14 cellular contexts compared by ENCODE assay signal in genomic region chr1:200659269-200659668, GRCh38. TPM values are rescaled to one million over a fixed set of nuclear protein-coding genes. Genes with fewer than 3 reads are reported as not detected.
DNase-seq lines count a peak whose midpoint lies in the region; ATAC-seq, FAIRE-seq and TF ChIP-seq lines count a peak whose summit lies in the region.
"Had no signal": no experiment of that assay in that cellular context is flagged by ENCODE, and none has a peak within 500 bp of the region (broad histone marks: within the 10 kb centered on the region; RNA-seq: fewer than 3 reads in every experiment).

No MANE protein-coding gene starts in this region.

- H3K4me1 ChIP-seq in PC-9 (replicated peaks; ENCODE audit: insufficient read depth) (peaks cover 37% of the 10 kb centered on the region), Karpas-422 (ENCODE audit: low read length) (peaks cover 19% of the 10 kb centered on the region)
- H3K4me1 ChIP-seq: left ventricle myocardium inferior, testis had no signal

- H3K4me2 ChIP-seq in PC-9 = peak overlapping the region; percentile 26
- H3K4me2 ChIP-seq in Karpas-422 (ENCODE audit: low read depth, low read length, poor library complexity, severe bottlenecking) = no peak overlapping the region

- peak overlapping the region; percentile 58 for H3K27ac ChIP-seq in PC-9
- H3K27ac ChIP-seq in epithelial cell of prostate = peak overlapping the region; percentile 96
- H3K27ac ChIP-seq in Karpas-422 (ENCODE audit: low read length) = no peak overlapping the region
- H3K27ac ChIP-seq: left ventricle myocardium inferior, testis had no signal

- BruUV-seq in PC-9 (replicated peaks; lab: Mats Ljungman, UMichigan) = no TSS peak

- H3K27me3 ChIP-seq in PC-9 (ENCODE audit: insufficient read depth, low read depth) (no peaks in the 10 kb centered on the region), Karpas-422 (ENCODE audit: low read length) (no peaks in the 10 kb centered on the region)
- H3K27me3 ChIP-seq: testis had no signal

- intact Hi-C loops in PC-9 (cut with micrococcal nuclease; ENCODE audit: unreplicated experiment) = loop anchor here (1.0 kb wide), 1 partner anchor 19 kb away; no protein-coding TSS in a partner anchor

- TF ChIP-seq CTCF in PC-9 (conservative IDR thresholded peaks at IDR 0.05) = no peak

- no peaks in the 10 kb centered on the region for H3K9me2 ChIP-seq in PC-9 (ENCODE audit: insufficient read depth)
- no peaks in the 10 kb centered on the region for H3K9me2 ChIP-seq in Karpas-422 (replicated peaks; ENCODE audit: insufficient read depth, low read length)

- no peak for FAIRE-seq in GM12891 (lab: Jason Lieb, UNC)

- POLR2A ChIA-PET in PC-9 (lab: Charles Lee; ENCODE audit: unreplicated experiment) = interaction anchor here (0.6 to 2.4 kb wide), 2 partner anchors 10 to 112 kb away, joined by 3 to 20 read pairs; partner anchors contain the start of gene DDX59

- H3K36me3 ChIP-seq in PC-9 (ENCODE audit: low read depth) (peaks cover 58% of the 10 kb centered on the region), Karpas-422 (ENCODE audit: insufficient read depth, low read length) (peaks cover 57% of the 10 kb centered on the region)

- TF ChIP-seq POLR2A in GM12891 (IDR thresholded peaks at IDR 0.05; ENCODE audit: low read depth, low read length) = no peak

- H3K9ac ChIP-seq in Karpas-422 (ENCODE audit: low read length) = no peak overlapping the region

- H3K4me3 ChIP-seq in PC-9 = no peak overlapping the region
- no peak overlapping the region for H3K4me3 ChIP-seq in Karpas-422 (ENCODE audit: low read length)
- H3K4me3 ChIP-seq: left ventricle myocardium inferior, testis had no signal

- H3K79me2 ChIP-seq in PC-9 (ENCODE audit: low read depth) = 0 out of 2 replicates have a peak, but pooled peaks cover 6% of the 10 kb centered on the region
- peaks cover 49% of the 10 kb centered on the region for H3K79me2 ChIP-seq in Karpas-422 (ENCODE audit: low read length)

- ATAC-seq in GM19455 (IDR thresholded peaks at IDR 0.05; ENCODE audit: unreplicated experiment) = no peak

- H2AFZ ChIP-seq in PC-9 (no peak overlapping the region), Karpas-422 (ENCODE audit: low read length) (no peak overlapping the region)

- H3F3A ChIP-seq in PC-9 (ENCODE audit: insufficient read depth, low read depth) = peaks cover 32% of the 10 kb centered on the region

- DNase-seq in ELR (ENCODE audit: low read depth) (peak; percentile 77), PC-9 (peak; percentile 77 to 88), epithelial cell of prostate (ENCODE audit: low read depth, low spot score) (peak; percentile 94), renal cortical epithelial cell (ENCODE audit: low read depth) (peak; percentile 79), GM12891 (ENCODE audit: insufficient read length, low spot score) (no peak), Karpas-422 (no peak)
- DNase-seq: activated CD8-positive, alpha-beta memory T cell treated with anti-CD3 and anti-CD28 coated beads, Interleukin-2, amount 50 U/mL, for 48 hours; amniotic stem cell; left ventricle myocardium inferior; NCI-H1417; NCI-H524 treated with DMSO at 0.1 percent for 48 hours; Right ventricle myocardium superior; testis had no signal

- no peaks in the 10 kb centered on the region for H4K20me1 ChIP-seq in PC-9 (ENCODE audit: insufficient read depth)
- no peaks in the 10 kb centered on the region for H4K20me1 ChIP-seq in Karpas-422 (ENCODE audit: insufficient read depth, low read depth, low read length)

- CTCF ChIA-PET in PC-9 (lab: Charles Lee) = no interaction called here

- no peaks in the 10 kb centered on the region for H3K9me3 ChIP-seq in PC-9 (ENCODE audit: insufficient read depth, low read depth)
- H3K9me3 ChIP-seq in Karpas-422 (ENCODE audit: low read length) = no peaks in the 10 kb centered on the region
- H3K9me3 ChIP-seq: left ventricle myocardium inferior, testis had no signal

TF ChIP-seq in GM12891, 5 proteins besides CTCF, POLR2A, EP300 and RAD21:
- TF ChIP-seq PAX5 (IDR thresholded peaks at IDR 0.05; ENCODE audit: insufficient read depth, low read length, severe bottlenecking) (no peak), POLR2AphosphoS5 (IDR thresholded peaks at IDR 0.05; ENCODE audit: low read depth, low read length) (no peak), TAF1 (IDR thresholded peaks at IDR 0.05; ENCODE audit: low read depth, low read length) (no peak), POU2F2 (IDR thresholded peaks at IDR 0.05; ENCODE audit: low read depth, low read length) (no peak), SPI1 (IDR thresholded peaks at IDR 0.05; ENCODE audit: low read depth, low read length) (no peak)
TF ChIP-seq in GM12891: peak in this region for 0.

RNA-seq across cellular contexts. Expression of gene DDX59, which starts 10.4 kb away (rescaled TPM):
- total RNA-seq in PC-9 (2021) (32.9 and 35.9 TPM in 2 replicates), renal cortical epithelial cell (13.5 and 19.5 TPM in 2 replicates)
- polyA plus RNA-seq in GM12891 (2012; ENCODE audit: low read depth, missing spikeins) = 12.9 TPM
- 45.1 and 60.8 TPM in 2 replicates for total RNA-seq in Karpas-422 (2014; rRNA removed; shearing (Covaris generic); ENCODE audit: low replicate concordance)

RNA-seq across cellular contexts. Expression of gene KIF14, which starts 38.7 kb away (rescaled TPM):
- 22.8 and 30.0 TPM in 2 replicates for total RNA-seq in PC-9 (2021)
- 0.40 and 5.6 TPM in 2 replicates for total RNA-seq in renal cortical epithelial cell
- polyA plus RNA-seq in GM12891 (2012; ENCODE audit: low read depth, missing spikeins) = 3.2 TPM
- 12.4 and 15.2 TPM in 2 replicates for total RNA-seq in Karpas-422 (2014; rRNA removed; shearing (Covaris generic); ENCODE audit: low replicate concordance)

Comparison
In these comparisons a context has a peak if more than half of its experiments do, and no peak if none do; other contexts are left out.
1. DNase-seq: peak in ELR (single experiment), PC-9 (2 of 2), epithelial cell of prostate (single experiment) and renal cortical epithelial cell (single experiment); none in GM12891 (single experiment) and Karpas-422 (single experiment).